ENCODE assay signal across 34 cellular contexts in genomic region chr3:46145147-46145546, GRCh38.
"Had no signal": no experiment of that assay in that cellular context is flagged by ENCODE, and none has a peak within 500 bp of the region (broad histone marks: within the 10 kb centered on the region; RNA-seq: fewer than 3 reads in every experiment).

No MANE protein-coding gene starts in this region.

- H3K4me3 ChIP-seq: MG63 had no signal

- DNase-seq: Karpas-422, Kasumi-1, MG63, MM.1S, MV-4-11, NCI-H1048, NCI-H1092, NCI-H1092 treated with DMSO at 0.1 percent for 48 hours, NCI-H1105, NCI-H1105 treated with DMSO at 0.1 percent for 48 hours, NCI-H1417, NCI-H1417 treated with DMSO at 0.1 percent for 48 hours, NCI-H1436, NCI-H1436 treated with DMSO at 0.1 percent for 48 hours, NCI-H146, NCI-H1694, NCI-H1694 treated with DMSO at 0.1 percent for 48 hours, NCI-H187, NCI-H187 treated with DMSO at 0.1 percent for 48 hours, NCI-H1930, NCI-H2029, NCI-H2029 treated with DMSO at 0.1 percent for 48 hours, NCI-H2081, NCI-H2081 treated with DMSO at 0.1 percent for 48 hours, NCI-H2107, NCI-H2171, NCI-H2171 treated with DMSO at 0.1 percent for 48 hours, NCI-H2227 treated with DMSO at 0.1 percent for 48 hours, NCI-H226, NCI-H345, NCI-H446, NCI-H446 treated with DMSO at 0.1 percent for 48 hours, NCI-H510A, NCI-H510A treated with DMSO at 0.1 percent for 48 hours had no signal

- H3K9me3 ChIP-seq: MG63 had no signal

- H3K36me3 ChIP-seq: MG63 had no signal

- H3K27me3 ChIP-seq: MG63 had no signal
